ENCODE assay signal across 3 cellular contexts in the genomic region with DNA sequence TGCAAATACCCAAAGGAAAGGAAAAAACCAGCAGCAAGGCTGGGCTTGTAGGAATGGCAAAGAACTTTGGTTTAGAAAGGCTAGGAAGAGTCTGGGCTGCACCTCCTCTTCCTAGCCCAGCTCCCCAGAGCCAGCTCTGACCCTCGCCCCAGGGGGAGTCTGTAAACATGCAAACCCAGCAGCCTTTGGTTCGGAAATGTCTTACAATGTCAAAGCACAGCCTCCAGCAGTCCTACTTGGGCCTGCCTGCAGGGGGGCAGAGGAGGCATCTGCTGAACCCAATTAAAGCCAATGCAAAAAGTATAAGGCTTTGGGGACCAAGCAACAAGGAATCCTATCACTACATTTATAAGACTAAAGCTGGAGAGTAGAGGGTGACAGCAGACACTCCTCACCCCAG.
A peak's percentile ranks its signal among the peaks of the same experiment; 100 is the strongest.
TF ChIP-seq lines count a peak whose summit lies in the region.

No MANE protein-coding gene starts in this region.

TF ChIP-seq in SK-N-SH, 30 proteins besides CTCF, POLR2A, EP300 and RAD21:
- no peak for TF ChIP-seq USF2 (IDR thresholded peaks at IDR 0.05; ENCODE audit: borderline replicate concordance, low read depth, low read length)
- TF ChIP-seq RCOR1 (IDR thresholded peaks at IDR 0.05; ENCODE audit: low read length) = no peak
- peak; percentile 14 for TF ChIP-seq POLR2AphosphoS5 (IDR thresholded peaks at IDR 0.05; ENCODE audit: low read depth, low read length)
- no peak for TF ChIP-seq YY1 (IDR thresholded peaks at IDR 0.05; ENCODE audit: low read depth)
- no peak for TF ChIP-seq SIN3A (IDR thresholded peaks at IDR 0.05; ENCODE audit: borderline replicate concordance, low read depth, low read length)
- no peak for TF ChIP-seq CHD2 (IDR thresholded peaks at IDR 0.05; ENCODE audit: low read length, partially characterized antibody)

TF ChIP-seq in SK-N-SH treated with all-trans-retinoic acid at 6 μM for 48 hours, 23 proteins besides CTCF, POLR2A, EP300 and RAD21:
- TF ChIP-seq PPARA (CRISPR knock-in tag; IDR thresholded peaks at IDR 0.05; ENCODE audit: borderline replicate concordance) (no peak), SNAI2 (CRISPR knock-in tag; IDR thresholded peaks at IDR 0.05) (no peak)

TF ChIP-seq in endothelial cell of umbilical vein, 7 proteins besides CTCF, POLR2A, EP300 and RAD21:
- TF ChIP-seq MYC (IDR thresholded peaks at IDR 0.05; ENCODE audit: low read depth, low read length) = no peak
- no peak for TF ChIP-seq GATA2 (IDR thresholded peaks at IDR 0.05; ENCODE audit: insufficient read depth, insufficient read length, low read depth, low read length)
- no peak for TF ChIP-seq JUN (IDR thresholded peaks at IDR 0.05; ENCODE audit: borderline replicate concordance, insufficient read depth, insufficient read length, low read depth)
- TF ChIP-seq EZH2 (IDR thresholded peaks at IDR 0.05; ENCODE audit: borderline replicate concordance, low read depth, low read length, severe bottlenecking) = no peak
- TF ChIP-seq, protein P1, sequence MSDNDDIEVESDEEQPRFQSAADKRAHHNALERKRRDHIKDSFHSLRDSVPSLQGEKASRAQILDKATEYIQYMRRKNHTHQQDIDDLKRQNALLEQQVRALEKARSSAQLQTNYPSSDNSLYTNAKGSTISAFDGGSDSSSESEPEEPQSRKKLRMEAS (IDR thresholded peaks at IDR 0.05; ENCODE audit: insufficient read depth, insufficient read length) = no peak
- no peak for TF ChIP-seq POLR2AphosphoS5 (IDR thresholded peaks at IDR 0.05; ENCODE audit: insufficient read depth, low read depth, low read length)
- TF ChIP-seq FOS (IDR thresholded peaks at IDR 0.05; ENCODE audit: borderline replicate concordance, insufficient read depth, low read length) = no peak
TF ChIP-seq in endothelial cell of umbilical vein: peak in this region for 0.
